ENCODE assay signal across 19 cellular contexts in the genomic region with DNA sequence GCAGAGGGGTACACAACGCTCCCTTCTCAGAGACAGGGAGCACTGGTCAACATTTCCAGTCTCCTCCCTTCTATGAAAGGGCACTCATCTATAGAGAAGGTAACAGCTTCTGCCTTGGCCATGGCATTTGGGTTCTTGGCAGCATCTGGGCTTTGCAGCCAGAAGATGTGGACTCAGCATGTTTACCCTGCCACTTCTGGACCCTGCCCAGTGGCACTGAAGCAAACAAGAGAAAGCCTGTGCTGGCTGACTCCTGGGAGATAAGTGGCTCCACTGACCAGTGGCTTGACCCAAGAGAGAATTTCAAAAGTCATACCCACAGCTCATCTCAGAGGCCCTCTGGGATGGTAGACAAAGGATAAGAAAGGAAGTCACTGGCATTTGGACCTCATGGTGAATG. TPM values are rescaled to one million over a fixed set of nuclear protein-coding genes. Genes with fewer than 3 reads are reported as not detected.
DNase-seq lines count a peak whose midpoint lies in the region; ATAC-seq, FAIRE-seq and TF ChIP-seq lines count a peak whose summit lies in the region.
"Had no signal": no experiment of that assay in that cellular context is flagged by ENCODE, and none has a peak within 500 bp of the region (broad histone marks: within the 10 kb centered on the region; RNA-seq: fewer than 3 reads in every experiment).

No MANE protein-coding gene starts in this region.

- H2AFZ ChIP-seq in HepG2 (ENCODE audit: low read length) (no peak overlapping the region), neuronal stem cell (ENCODE audit: low read length) (no peak overlapping the region)

- CTCF ChIA-PET in HepG2 (lab: Yijun Ruan, JAX; ENCODE audit: low intra/inter-chr PET ratio, low total read pairs) = no interaction called here

- no peak overlapping the region for H3K4ac ChIP-seq in neuronal stem cell (ENCODE audit: low read length)

- BruUV-seq in HepG2 (replicated peaks; lab: Mats Ljungman, UMichigan) = no TSS peak

- H3K79me1 ChIP-seq in neuronal stem cell (ENCODE audit: low read depth, low read length) = no peaks in the 10 kb centered on the region

- DNase-seq in right lobe of liver = peak in 2 of 3 donors; percentile 55 to 71
- no peak for DNase-seq in HepG2 (ENCODE audit: low spot score)
- peak; percentile 53 for DNase-seq in esophagus muscularis mucosa (ENCODE audit: extremely low spot score)
- no peak for DNase-seq in neuronal stem cell (ENCODE audit: low spot score)
- DNase-seq in NCI-H128 (lab: John Stamatoyannopoulos, UW; ENCODE audit: unreplicated experiment) = no peak
- DNase-seq in NCI-H1048 (lab: John Stamatoyannopoulos, UW) = no peak
- DNase-seq in transverse colon = no peak
- DNase-seq: CD4-positive, alpha-beta memory T cell; KBM-7; NCI-H1436; NCI-H1930; NCI-H2171; SIG-M5 had no signal

- no peak overlapping the region for H4K8ac ChIP-seq in neuronal stem cell (ENCODE audit: low read depth, low read length)

- H3K9me3 ChIP-seq in right lobe of liver (no peaks in the 10 kb centered on the region), HepG2 (ENCODE audit: low read length) (no peaks in the 10 kb centered on the region), esophagus muscularis mucosa (no peaks in the 10 kb centered on the region), neuronal stem cell (replicated peaks in 1 of 2; ENCODE audit: control insufficient read depth in 2 of 2, insufficient read depth in 1 of 2, low read depth in 1 of 2, low read length in 2 of 2) (no peaks in the 10 kb centered on the region), transverse colon (no peaks in the 10 kb centered on the region)

- intact Hi-C loops in right lobe of liver (cut with DNase I) = no loop called here
- intact Hi-C loops in HepG2 (cut with micrococcal nuclease; ENCODE audit: unreplicated experiment) = no loop called here
- intact Hi-C loops in esophagus muscularis mucosa (cut with DNase I) = no loop called here
- intact Hi-C loops in transverse colon (cut with DNase I; ENCODE audit: low total_unique reads) = no loop called here

- H3K79me2 ChIP-seq in HepG2 (ENCODE audit: insufficient read depth, low read length) = no peaks in the 10 kb centered on the region

- peaks cover 0 to 7% (median 0%) of the 10 kb centered on the region in 4 donors for H3K4me1 ChIP-seq in right lobe of liver
- no peaks in the 10 kb centered on the region for H3K4me1 ChIP-seq in HepG2 (ENCODE audit: insufficient read depth, low read length)
- H3K4me1 ChIP-seq in esophagus muscularis mucosa = peaks cover 2 to 31% (median 21%) of the 10 kb centered on the region in 4 donors
- H3K4me1 ChIP-seq in neuronal stem cell (ENCODE audit: control insufficient read depth in 2 of 2, insufficient read depth in 1 of 2, low read depth in 1 of 2, low read length in 2 of 2) = no peaks in the 10 kb centered on the region
- H3K4me1 ChIP-seq in transverse colon = peaks cover 5 to 14% (median 8%) of the 10 kb centered on the region in 4 donors

- FAIRE-seq in HepG2 (lab: Jason Lieb, UNC) = no peak
- FAIRE-seq: A204.1, GM12892, H54 had no signal

- no peak overlapping the region for H3K14ac ChIP-seq in neuronal stem cell (ENCODE audit: low read length)

- POLR2A ChIA-PET in HepG2 (lab: Yijun Ruan, JAX) = no interaction called here

- H3K4me3 ChIP-seq in right lobe of liver (no peak overlapping the region), HepG2 (replicated peaks in 1 of 3; ENCODE audit: insufficient read depth in 1 of 3, low read depth in 2 of 3, low read length in 3 of 3) (no peak overlapping the region), esophagus muscularis mucosa (no peak overlapping the region), neuronal stem cell (ENCODE audit: low read length in 2 of 2) (no peak overlapping the region), transverse colon (no peak overlapping the region)

- no peak overlapping the region for H4K91ac ChIP-seq in neuronal stem cell (ENCODE audit: low read depth, low read length, poor library complexity)

- peak overlapping the region; percentile 60 for H3K18ac ChIP-seq in neuronal stem cell (ENCODE audit: low read length)

- no peak for TF ChIP-seq RAD21 in HepG2 (CRISPR knock-in tag; IDR thresholded peaks at IDR 0.05)

- ATAC-seq in right lobe of liver = peak in 3 of 4 donors; percentile 24 to 83 (median 53)
- ATAC-seq in HepG2 = no peak
- ATAC-seq in GM18868 (IDR thresholded peaks at IDR 0.05; ENCODE audit: unreplicated experiment) = no peak
- ATAC-seq: SK-N-SH treated with all-trans-retinoic acid at 6 μM for 48 hours had no signal

- H3K9ac ChIP-seq in HepG2 (ENCODE audit: insufficient read depth, low read depth, low read length) = no peak overlapping the region
- no peak overlapping the region for H3K9ac ChIP-seq in neuronal stem cell (ENCODE audit: low read depth, low read length, poor library complexity)

- no peaks in the 10 kb centered on the region for H4K20me1 ChIP-seq in HepG2 (ENCODE audit: insufficient read depth, low read length)

- TF ChIP-seq CTCF in right lobe of liver (IDR thresholded peaks at IDR 0.05) (no peak), HepG2 (CRISPR knock-in tag; IDR thresholded peaks at IDR 0.05) (no peak), esophagus muscularis mucosa (IDR thresholded peaks at IDR 0.05) (no peak), transverse colon (IDR thresholded peaks at IDR 0.05) (no peak)

- H2BK15ac ChIP-seq in neuronal stem cell (ENCODE audit: low read length) = no peak overlapping the region

- TF ChIP-seq EP300 in HepG2 (IDR thresholded peaks at IDR 0.05; ENCODE audit: low read depth in 2 of 2, low read length in 2 of 2) = no peak
- no peak for TF ChIP-seq EP300 in HepG2 (CRISPR knock-in tag; IDR thresholded peaks at IDR 0.05; ENCODE audit: borderline replicate concordance)
- no peak for TF ChIP-seq EP300 in esophagus muscularis mucosa (IDR thresholded peaks at IDR 0.05)
- no peak for TF ChIP-seq EP300 in transverse colon (IDR thresholded peaks at IDR 0.05; ENCODE audit: low read depth)

- H2BK120ac ChIP-seq in neuronal stem cell (ENCODE audit: low read depth, low read length) = no peak overlapping the region

- TF ChIP-seq POLR2A in right lobe of liver (IDR thresholded peaks at IDR 0.05) (no peak), HepG2 (IDR thresholded peaks at IDR 0.05; ENCODE audit: insufficient read depth in 1 of 2, low read depth in 2 of 2, low read length in 2 of 2) (no peak), esophagus muscularis mucosa (IDR thresholded peaks at IDR 0.05; ENCODE audit: low read depth) (no peak), transverse colon (IDR thresholded peaks at IDR 0.05) (no peak)

- no peaks in the 10 kb centered on the region for H3K27me3 ChIP-seq in right lobe of liver
- peaks cover 5 to 9% of the 10 kb centered on the region in 2 experiments; a peak in 3 of 5 replicates for H3K27me3 ChIP-seq in HepG2 (ENCODE audit: control insufficient read depth in 1 of 2, insufficient read depth in 2 of 2, low read length in 2 of 2)
- no peaks in the 10 kb centered on the region for H3K27me3 ChIP-seq in esophagus muscularis mucosa
- H3K27me3 ChIP-seq in neuronal stem cell (ENCODE audit: control insufficient read depth in 3 of 3, insufficient read depth in 3 of 3, low read depth in 1 of 3, low read length in 3 of 3) = no peaks in the 10 kb centered on the region
- H3K27me3 ChIP-seq in transverse colon = no peaks in the 10 kb centered on the region

- H3K23ac ChIP-seq in neuronal stem cell (ENCODE audit: low read depth, low read length, poor library complexity) = no peak overlapping the region

- H2BK5ac ChIP-seq in neuronal stem cell (ENCODE audit: low read length) = no peak overlapping the region

- no peak overlapping the region for H2BK12ac ChIP-seq in neuronal stem cell (ENCODE audit: low read length)

- WGBS in right lobe of liver (ENCODE audit: insufficient coverage, low coverage, low lambda C conversion rate, missing lambda C conversion rate) = 100% methylated on average over 1 of the region's 1 CpG
- WGBS in HepG2 (ENCODE audit: low lambda C conversion rate) = 8% methylated on average over 1 of the region's 1 CpG
- WGBS in esophagus muscularis mucosa = 83% methylated on average over 1 of the region's 1 CpG
- WGBS in neuronal stem cell (ENCODE audit: extremely low coverage in 2 of 2, insufficient read length in 2 of 2, insufficient replicate concordance in 1 of 2), 2 donors = no CpG with 5 or more reads among the region's 1 CpG
- WGBS in transverse colon (ENCODE audit: low coverage in 1 of 2), 2 donors = 90% methylated on average over 1 of the region's 1 CpG; no CpG with 5 or more reads in 1 of the 2 donors

- no peaks in the 10 kb centered on the region for H3K36me3 ChIP-seq in right lobe of liver
- H3K36me3 ChIP-seq in HepG2 (replicated peaks in 1 of 2; ENCODE audit: control insufficient read depth in 1 of 2, insufficient read depth in 2 of 2, low read length in 2 of 2) = no peaks in the 10 kb centered on the region
- H3K36me3 ChIP-seq in esophagus muscularis mucosa = peaks cover 0 to 11% (median 6%) of the 10 kb centered on the region in 4 donors
- no peaks in the 10 kb centered on the region for H3K36me3 ChIP-seq in neuronal stem cell (replicated peaks in 1 of 2; ENCODE audit: control insufficient read depth in 2 of 2, insufficient read depth in 2 of 2, low read length in 2 of 2)
- H3K36me3 ChIP-seq in transverse colon = no peaks in the 10 kb centered on the region

- no peak overlapping the region for H3K4me2 ChIP-seq in HepG2 (ENCODE audit: low read depth, low read length)
- H3K4me2 ChIP-seq in neuronal stem cell (ENCODE audit: insufficient read depth, low read length, poor library complexity, severe bottlenecking) = no peak overlapping the region

- no peak overlapping the region for H3K27ac ChIP-seq in right lobe of liver
- H3K27ac ChIP-seq in HepG2 (ENCODE audit: extremely low read length, insufficient read depth, low read length) = no peak overlapping the region
- H3K27ac ChIP-seq in esophagus muscularis mucosa (replicated peaks in 1 of 4) = no peak overlapping the region
- H3K27ac ChIP-seq in neuronal stem cell (replicated peaks; ENCODE audit: low read length) = no peak overlapping the region
- H3K27ac ChIP-seq in transverse colon = no peak overlapping the region
- H3K27ac ChIP-seq: RWPE1 had no signal

- in situ Hi-C loops in HepG2 (cut with HindIII; ENCODE audit: extremely low pct_ligation_motif_present, low pct_unique_long_range_greater_than_20kb) = no loop called here
- in situ Hi-C loops in transverse colon (cut with MboI; ENCODE audit: low pct_ligation_motif_present in 1 of 4, low pct_unique_long_range_greater_than_20kb in 1 of 4, low sequenced_read_pairs in 3 of 4) = no loop called here

- H2AK5ac ChIP-seq in neuronal stem cell (ENCODE audit: low read depth, low read length) = no peak overlapping the region

RNA-seq across cellular contexts. Expression of gene CSNK2A3, which starts 8.0 kb away (rescaled TPM):
- total RNA-seq in right lobe of liver = 1 to 10 TPM in 1 of 6 experiments, under 1 TPM in 4, not detected in 1; 0.29 to 1.4 (median 0.49) TPM
- total RNA-seq in HepG2 (2016; rRNA removed; fragmentation: Illumina TruSeq; extraction: Trizol) = 3.5 and 5.4 TPM in 2 replicates
- 1.6 and 2.0 TPM in 2 replicates for total RNA-seq in HepG2 (2016; cell fraction: cytosol; rRNA removed; fragmentation: Illumina TruSeq; extraction: Trizol; ENCODE audit: low read depth)
- 3.4 and 4.2 TPM in 2 replicates for total RNA-seq in HepG2 (2016; cell fraction: insoluble cytoplasmic fraction; rRNA removed; fragmentation: Illumina TruSeq; extraction: Trizol)
- 1.6 and 2.3 TPM in 2 replicates for total RNA-seq in HepG2 (2016; cell fraction: membrane; rRNA removed; fragmentation: Illumina TruSeq; extraction: Trizol)
- total RNA-seq in HepG2 (2016; cell fraction: nucleus; rRNA removed; fragmentation: Illumina TruSeq; extraction: Trizol) = 0.90 and 1.8 TPM in 2 replicates
- polyA plus RNA-seq in HepG2 (2011; rRNA removed) = 1.5 and 1.7 TPM in 2 replicates
- 0.98 and 3.8 TPM in 2 replicates for polyA plus RNA-seq in HepG2 (2011; cell fraction: cytosol; rRNA removed)
- 0.71 and 1.1 TPM in 2 replicates for polyA plus RNA-seq in HepG2 (2011; cell fraction: nucleus; rRNA removed)
- polyA plus RNA-seq in HepG2 (2012) = 10.7 and 12.4 TPM in 2 replicates
- polyA plus RNA-seq in HepG2 (2016; cell fraction: cytosol; fragmentation: Illumina TruSeq; extraction: Trizol; ENCODE audit: low read depth) = 0.42 TPM in 2 replicates
- 2.2 and 3.1 TPM in 2 replicates for polyA plus RNA-seq in HepG2 (2016; cell fraction: insoluble cytoplasmic fraction; fragmentation: Illumina TruSeq; extraction: Trizol; ENCODE audit: low read depth)
- polyA plus RNA-seq in HepG2 (2016; cell fraction: membrane; fragmentation: Illumina TruSeq; extraction: Trizol; ENCODE audit: low read depth) = 0.63 and 0.72 TPM in 2 replicates
- polyA plus RNA-seq in HepG2 (2016; cell fraction: nucleus; fragmentation: Illumina TruSeq; extraction: Trizol; ENCODE audit: insufficient read depth, low read depth) = 1.2 and 2.1 TPM in 2 replicates
- polyA minus RNA-seq in HepG2 (2011; rRNA and poly(A)+ RNA removed; ENCODE audit: low replicate concordance) = 0.50 and 1.2 TPM in 2 replicates
- polyA minus RNA-seq in HepG2 (2011; cell fraction: cytosol; rRNA and poly(A)+ RNA removed) = 1.9 and 3.0 TPM in 2 replicates
- polyA minus RNA-seq in HepG2 (2011; cell fraction: nucleus; rRNA and poly(A)+ RNA removed) = 1.7 and 3.0 TPM in 2 replicates
- 1 to 10 TPM in 2 of 4 donors, under 1 TPM in 2; 0.83 to 2.8 (median 1.1) TPM for total RNA-seq in esophagus muscularis mucosa
- polyA plus RNA-seq in neuronal stem cell (2013, experiment 1 of 2) = 1.9 TPM
- 2.4 TPM for polyA plus RNA-seq in neuronal stem cell (2013, experiment 2 of 2)
- 1 to 10 TPM in 1 of 4 donors, under 1 TPM in 2, not detected in 1; 0.64 to 1.5 (median 0.68) TPM for total RNA-seq in transverse colon

Comparison
In these comparisons a context has a peak if more than half of its experiments do, and no peak if none do; other contexts are left out.
1. ATAC-seq: peak in right lobe of liver (3 of 4); none in HepG2 (single experiment) and GM18868 (single experiment).
2. DNase-seq: peak in right lobe of liver (2 of 3) and esophagus muscularis mucosa (single experiment); none in HepG2 (single experiment), neuronal stem cell (single experiment), NCI-H128 (single experiment), NCI-H1048 (single experiment) and transverse colon (single experiment).